37 cellular contexts compared by ENCODE assay signal in genomic region chr5:3191585-3191984, GRCh38.
"Had no signal": no experiment of that assay in that cellular context is flagged by ENCODE, and none has a peak within 500 bp of the region (broad histone marks: within the 10 kb centered on the region; RNA-seq: fewer than 3 reads in every experiment).

No MANE protein-coding gene starts in this region.

- H3K27ac Mint-ChIP-seq: activated naive CD4-positive, alpha-beta T cell treated with anti-CD3 and anti-CD28 coated beads for 36 hours; activated naive CD4-positive, alpha-beta T cell treated with anti-CD3 and anti-CD28 coated beads, Interleukin-2, amount 10 ng/mL, durations not matched to agents 7 days and 5 days; activated naive CD4-positive, alpha-beta T cell treated with anti-CD3 and anti-CD28 coated beads, Interleukin-2, amount 50 U/mL, for 24 hours; activated naive CD4-positive, alpha-beta T cell treated with anti-CD3 and anti-CD28 coated beads, Interleukin-2, amount 50 U/mL, for 72 hours; activated naive CD8-positive, alpha-beta T cell; activated naive CD8-positive, alpha-beta T cell treated with anti-CD3 and anti-CD28 coated beads for 36 hours; activated naive CD8-positive, alpha-beta T cell treated with anti-CD3 and anti-CD28 coated beads, Interleukin-2, amount 10 ng/mL, durations not matched to agents 7 days and 5 days; activated naive CD8-positive, alpha-beta T cell treated with anti-CD3 and anti-CD28 coated beads, Interleukin-2, amount 50 U/mL, for 24 hours; activated T-cell treated with anti-CD3 and anti-CD28 coated beads, Interleukin-2, amount 50 U/mL, for 24 hours; activated T-cell treated with anti-CD3 and anti-CD28 coated beads, Interleukin-2, amount 50 U/mL, for 72 hours; activated T-helper 1 cell treated with anti-CD3 and anti-CD28 coated beads, Interleukin-12 subunit alpha, Interleukin-12 subunit beta, Interleukin-2, Interleukin-4 antibody, amounts not matched to agents 30 ng/mL and 10 ng/mL and 1 ng/mL, durations not matched to agents 14 hours and 24 hours and 36 hours; activated T-helper 17 cell treated with anti-CD3 and anti-CD28 coated beads, Interleukin-2, amount 50 U/mL, for 72 hours; activated T-helper 2 cell treated with anti-CD3 and anti-CD28 coated beads, Interferon-gamma antibody, Interleukin-2, Interleukin-4, amounts not matched to agents 10 μg/mL and 5 μg/mL and 100 μg/mL, durations not matched to agents 14 hours and 24 hours and 36 hours had no signal

- ATAC-seq: activated naive CD4-positive, alpha-beta T cell treated with anti-CD3 and anti-CD28 coated beads, Interleukin-2, amount 50 U/mL, for 72 hours; activated naive CD8-positive, alpha-beta T cell treated with anti-CD3 and anti-CD28 coated beads, Interleukin-2, amount 50 U/mL, for 24 hours; activated T-cell treated with anti-CD3 and anti-CD28 coated beads, Interleukin-2, amount 50 U/mL, for 4 hours; activated T-cell treated with anti-CD3 and anti-CD28 coated beads, Interleukin-2, amount 50 U/mL, for 72 hours; activated T-helper 17 cell treated with anti-CD3 and anti-CD28 coated beads, Interleukin-2, amount 50 U/mL, for 72 hours; body of pancreas had no signal

- H3K27ac ChIP-seq: adrenal gland, ascending aorta, body of pancreas, brain microvascular endothelial cell, breast epithelium, cardiac muscle cell had no signal

- H3K4me1 ChIP-seq: adrenal gland, ascending aorta, body of pancreas, breast epithelium had no signal

- H3K9me3 ChIP-seq: adrenal gland, ascending aorta, body of pancreas, breast epithelium had no signal

- H3K9me3 Mint-ChIP-seq: activated naive CD4-positive, alpha-beta T cell treated with anti-CD3 and anti-CD28 coated beads, Interleukin-2, amount 10 ng/mL, durations not matched to agents 7 days and 5 days; activated naive CD4-positive, alpha-beta T cell treated with anti-CD3 and anti-CD28 coated beads, Interleukin-2, amount 50 U/mL, for 24 hours; activated naive CD8-positive, alpha-beta T cell treated with anti-CD3 and anti-CD28 coated beads for 36 hours; activated naive CD8-positive, alpha-beta T cell treated with anti-CD3 and anti-CD28 coated beads, Interleukin-2, amount 10 ng/mL, durations not matched to agents 7 days and 5 days; activated naive CD8-positive, alpha-beta T cell treated with anti-CD3 and anti-CD28 coated beads, Interleukin-2, amount 50 U/mL, for 24 hours; activated T-cell treated with anti-CD3 and anti-CD28 coated beads, Interleukin-2, amount 50 U/mL, for 24 hours; activated T-cell treated with anti-CD3 and anti-CD28 coated beads, Interleukin-2, amount 50 U/mL, for 4 hours; activated T-cell treated with anti-CD3 and anti-CD28 coated beads, Interleukin-2, amount 50 U/mL, for 72 hours; activated T-helper 1 cell treated with anti-CD3 and anti-CD28 coated beads, Interleukin-12 subunit alpha, Interleukin-12 subunit beta, Interleukin-2, Interleukin-4 antibody, amounts not matched to agents 30 ng/mL and 10 ng/mL and 1 ng/mL, durations not matched to agents 14 hours and 24 hours and 36 hours; activated T-helper 17 cell treated with anti-CD3 and anti-CD28 coated beads, Interleukin-2, amount 50 U/mL, for 72 hours; activated T-helper 2 cell treated with anti-CD3 and anti-CD28 coated beads, Interferon-gamma antibody, Interleukin-2, Interleukin-4, amounts not matched to agents 10 μg/mL and 5 μg/mL and 100 μg/mL, durations not matched to agents 14 hours and 24 hours and 36 hours had no signal

- H3K27me3 Mint-ChIP-seq: activated naive CD4-positive, alpha-beta T cell treated with anti-CD3 and anti-CD28 coated beads, Interleukin-2, amount 10 ng/mL, durations not matched to agents 7 days and 5 days; activated naive CD4-positive, alpha-beta T cell treated with anti-CD3 and anti-CD28 coated beads, Interleukin-2, amount 50 U/mL, for 24 hours; activated T-helper 17 cell treated with anti-CD3 and anti-CD28 coated beads, Interleukin-2, amount 50 U/mL, for 72 hours; central memory CD8-positive, alpha-beta T cell had no signal

- H3K27me3 ChIP-seq: adrenal gland, ascending aorta, body of pancreas, brain microvascular endothelial cell, cardiac muscle cell had no signal

- H3K36me3 Mint-ChIP-seq: activated naive CD4-positive, alpha-beta T cell treated with anti-CD3 and anti-CD28 coated beads, Interleukin-2, amount 10 ng/mL, durations not matched to agents 7 days and 5 days; activated naive CD4-positive, alpha-beta T cell treated with anti-CD3 and anti-CD28 coated beads, Interleukin-2, amount 50 U/mL, for 24 hours; activated naive CD4-positive, alpha-beta T cell treated with anti-CD3 and anti-CD28 coated beads, Interleukin-2, amount 50 U/mL, for 72 hours; activated naive CD8-positive, alpha-beta T cell; activated naive CD8-positive, alpha-beta T cell treated with anti-CD3 and anti-CD28 coated beads for 36 hours; activated naive CD8-positive, alpha-beta T cell treated with anti-CD3 and anti-CD28 coated beads, Interleukin-2, amount 10 ng/mL, durations not matched to agents 7 days and 5 days; brain had no signal

- H3K4me3 Mint-ChIP-seq: activated naive CD4-positive, alpha-beta T cell treated with anti-CD3 and anti-CD28 coated beads for 36 hours; activated naive CD4-positive, alpha-beta T cell treated with anti-CD3 and anti-CD28 coated beads, Interleukin-2, amount 10 ng/mL, durations not matched to agents 7 days and 5 days; activated naive CD4-positive, alpha-beta T cell treated with anti-CD3 and anti-CD28 coated beads, Interleukin-2, amount 50 U/mL, for 24 hours; activated naive CD8-positive, alpha-beta T cell; activated naive CD8-positive, alpha-beta T cell treated with anti-CD3 and anti-CD28 coated beads for 36 hours; activated naive CD8-positive, alpha-beta T cell treated with anti-CD3 and anti-CD28 coated beads, Interleukin-2, amount 10 ng/mL, durations not matched to agents 7 days and 5 days; activated naive CD8-positive, alpha-beta T cell treated with anti-CD3 and anti-CD28 coated beads, Interleukin-2, amount 50 U/mL, for 24 hours; activated T-cell treated with anti-CD3 and anti-CD28 coated beads, Interleukin-2, amount 50 U/mL, for 24 hours; activated T-cell treated with anti-CD3 and anti-CD28 coated beads, Interleukin-2, amount 50 U/mL, for 4 hours; activated T-cell treated with anti-CD3 and anti-CD28 coated beads, Interleukin-2, amount 50 U/mL, for 72 hours; activated T-helper 1 cell treated with anti-CD3 and anti-CD28 coated beads, Interleukin-12 subunit alpha, Interleukin-12 subunit beta, Interleukin-2, Interleukin-4 antibody, amounts not matched to agents 30 ng/mL and 10 ng/mL and 1 ng/mL, durations not matched to agents 14 hours and 24 hours and 36 hours; activated T-helper 17 cell treated with anti-CD3 and anti-CD28 coated beads, Interleukin-2, amount 50 U/mL, for 72 hours; brain; central memory CD8-positive, alpha-beta T cell had no signal

- DNase-seq: activated effector memory CD4-positive, alpha-beta T cell treated with anti-CD3 and anti-CD28 coated beads, Interleukin-2, amount 50 U/mL, for 16 hours; activated effector memory CD4-positive, alpha-beta T cell treated with Interleukin-2 at 50 U/mL for 16 hours; activated gamma-delta T cell; activated gamma-delta T cell treated with Interleukin-2 at 50 U/mL for 16 hours; activated naive CD4-positive, alpha-beta T cell; activated naive CD4-positive, alpha-beta T cell treated with anti-CD3 and anti-CD28 coated beads for 36 hours; activated naive CD4-positive, alpha-beta T cell treated with anti-CD3 and anti-CD28 coated beads, Interleukin-2, amount 10 ng/mL, durations not matched to agents 7 days and 5 days; activated naive CD4-positive, alpha-beta T cell treated with anti-CD3 and anti-CD28 coated beads, Interleukin-2, amount 50 U/mL, for 16 hours; activated naive CD4-positive, alpha-beta T cell treated with Interleukin-2 at 50 U/mL for 16 hours; activated naive CD8-positive, alpha-beta T cell treated with anti-CD3 and anti-CD28 coated beads for 36 hours; activated naive CD8-positive, alpha-beta T cell treated with anti-CD3 and anti-CD28 coated beads, Interleukin-2, amount 10 ng/mL, durations not matched to agents 7 days and 5 days; activated naive CD8-positive, alpha-beta T cell treated with anti-CD3 and anti-CD28 coated beads, Interleukin-2, amount 50 U/mL, for 24 hours; activated T-cell treated with anti-CD3 and anti-CD28 coated beads, Interleukin-2, amount 50 U/mL, for 1 hour; activated T-cell treated with anti-CD3 and anti-CD28 coated beads, Interleukin-2, amount 50 U/mL, for 24 hours; activated T-cell treated with anti-CD3 and anti-CD28 coated beads, Interleukin-2, amount 50 U/mL, for 4 hours; activated T-cell treated with anti-CD3 and anti-CD28 coated beads, Interleukin-2, amount 50 U/mL, for 48 hours; activated T-cell treated with anti-CD3 and anti-CD28 coated beads, Interleukin-2, amount 50 U/mL, for 72 hours; adrenal gland; amniotic stem cell; amygdala; anterior cingulate cortex; aorta; body of pancreas; brain microvascular endothelial cell; central memory CD4-positive, alpha-beta T cell; cerebellar nuclear complex had no signal

- H3K4me1 Mint-ChIP-seq: activated naive CD4-positive, alpha-beta T cell treated with anti-CD3 and anti-CD28 coated beads, Interleukin-2, amount 10 ng/mL, durations not matched to agents 7 days and 5 days; activated naive CD4-positive, alpha-beta T cell treated with anti-CD3 and anti-CD28 coated beads, Interleukin-2, amount 50 U/mL, for 24 hours; activated naive CD8-positive, alpha-beta T cell treated with anti-CD3 and anti-CD28 coated beads for 36 hours; activated naive CD8-positive, alpha-beta T cell treated with anti-CD3 and anti-CD28 coated beads, Interleukin-2, amount 10 ng/mL, durations not matched to agents 7 days and 5 days; activated naive CD8-positive, alpha-beta T cell treated with anti-CD3 and anti-CD28 coated beads, Interleukin-2, amount 50 U/mL, for 24 hours; activated T-helper 17 cell treated with anti-CD3 and anti-CD28 coated beads, Interleukin-2, amount 50 U/mL, for 72 hours; central memory CD8-positive, alpha-beta T cell had no signal

- H3K4me3 ChIP-seq: adrenal gland, ascending aorta, body of pancreas, breast epithelium, cardiac muscle cell had no signal

- H3K36me3 ChIP-seq: adrenal gland, ascending aorta, brain microvascular endothelial cell, breast epithelium, cardiac muscle cell had no signal
